8 cellular contexts compared by ENCODE assay signal in genomic region chr9:114397219-114397847, GRCh38. TPM values are rescaled to one million over a fixed set of nuclear protein-coding genes. Genes with fewer than 3 reads are reported as not detected.
DNase-seq lines count a peak whose midpoint lies in the region; ATAC-seq and TF ChIP-seq lines count a peak whose summit lies in the region.

No MANE protein-coding gene starts in this region.

- TF ChIP-seq POLR2A in GM18505 (IDR thresholded peaks at IDR 0.05; ENCODE audit: borderline replicate concordance, extremely low read depth, insufficient read depth, insufficient read length) (peak; percentile 5), gastrocnemius medialis (IDR thresholded peaks at IDR 0.05) (no peak)

- H3K27ac ChIP-seq in SJCRH30: no peak overlapping the region
- peak overlapping the region; percentile 61 to 77 (median 76) for H3K27ac ChIP-seq in gastrocnemius medialis

- intact Hi-C loops in gastrocnemius medialis (cut with DNase I; ENCODE audit: low total_unique reads): no loop called here

- DNase-seq in SJCRH30: no peak
- DNase-seq in fibroblast of the aortic adventitia (ENCODE audit: low read depth): no peak
- DNase-seq in gastrocnemius medialis: no peak
- no peak for DNase-seq in UCSD-AML1 (lab: John Stamatoyannopoulos, UW; ENCODE audit: unreplicated experiment)
- no peak for DNase-seq in T-helper 9 cell

- H3K36me3 ChIP-seq in SJCRH30: no peaks in the 10 kb centered on the region
- no peaks in the 10 kb centered on the region for H3K36me3 ChIP-seq in gastrocnemius medialis

- ATAC-seq in GM18505 (IDR thresholded peaks at IDR 0.05; ENCODE audit: unreplicated experiment) (no peak), gastrocnemius medialis (no peak), GM18909 (IDR thresholded peaks at IDR 0.05; ENCODE audit: poor library complexity, unreplicated experiment) (no peak), GM18517 (IDR thresholded peaks at IDR 0.05; ENCODE audit: unreplicated experiment) (no peak)

- in situ Hi-C loops in gastrocnemius medialis (cut with MboI; ENCODE audit: low sequenced_read_pairs in 4 of 4): no loop called here

- H3K27me3 ChIP-seq in SJCRH30 (no peaks in the 10 kb centered on the region), gastrocnemius medialis (no peaks in the 10 kb centered on the region)

- no peaks in the 10 kb centered on the region for H3K9me3 ChIP-seq in SJCRH30 (replicated peaks)
- H3K9me3 ChIP-seq in gastrocnemius medialis: no peaks in the 10 kb centered on the region

- TF ChIP-seq CTCF in fibroblast of the aortic adventitia (IDR thresholded peaks at IDR 0.05; ENCODE audit: insufficient read depth, low read length) (no peak), gastrocnemius medialis (IDR thresholded peaks at IDR 0.05 in 4 of 5, conservative IDR thresholded peaks at IDR 0.05 in 1 of 5) (no peak)

- H3K4me1 ChIP-seq in SJCRH30: peaks cover 5% of the 10 kb centered on the region; the same call in 1 of the 2 replicates
- H3K4me1 ChIP-seq in gastrocnemius medialis: peaks cover 0 to 7% of the 10 kb centered on the region in 2 donors

- H3K4me3 ChIP-seq in SJCRH30 (peak overlapping the region; percentile 60), fibroblast of the aortic adventitia (ENCODE audit: low read depth, low read length) (peak overlapping the region; percentile 97), gastrocnemius medialis (peak overlapping the region; percentile 83 to 93 (median 86))

RNA-seq across cellular contexts. Expression of gene AKNA, which starts 9.6 kb away (rescaled TPM):
- total RNA-seq in SJCRH30 (2014; rRNA removed; shearing (Covaris generic)): 2.0 and 3.1 TPM in 2 replicates
- total RNA-seq in fibroblast of the aortic adventitia (ENCODE audit: low replicate concordance) (9.9 and 22.3 TPM in 2 replicates), gastrocnemius medialis (1 to 10 TPM; 2.8 to 5.7 (median 3.8) TPM)
